1 cellular context compared by ENCODE assay signal in the genomic region with DNA sequence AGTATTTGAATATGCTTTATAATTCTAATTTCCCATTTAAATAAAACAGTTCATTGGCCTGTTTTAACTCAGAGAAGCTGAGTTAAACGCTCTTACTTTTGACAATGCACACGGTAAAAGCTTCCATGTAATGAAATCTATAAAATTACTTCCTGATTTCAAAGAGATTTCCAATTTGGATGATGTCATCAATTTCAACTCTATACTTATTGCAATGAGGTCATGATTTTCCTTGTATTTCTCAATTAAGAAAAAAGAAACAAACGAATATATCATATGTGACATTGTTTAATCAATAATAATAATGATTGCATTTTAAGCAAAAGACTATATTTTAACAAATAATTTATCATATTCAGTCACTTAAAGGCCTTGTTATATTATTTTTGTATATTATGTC.
TF ChIP-seq lines count a peak whose summit lies in the region.

No MANE protein-coding gene starts in this region.

TF ChIP-seq in HEK293, 187 proteins besides CTCF, POLR2A, EP300 and RAD21 (continued from another document):
- TF ChIP-seq ZNF133 (tag by site-specific recombination; IDR thresholded peaks at IDR 0.05) (no peak), ZNF2 (tag by site-specific recombination; IDR thresholded peaks at IDR 0.05) (no peak)
